Comparison of ENCODE assay signal across 7 cellular contexts in genomic region chr7:112383671-112384417, GRCh38.
DNase-seq lines count a peak whose midpoint lies in the region; ATAC-seq and TF ChIP-seq lines count a peak whose summit lies in the region.

No MANE protein-coding gene starts in this region.

- H3K4me1 ChIP-seq in RWPE2 (ENCODE audit: insufficient read depth, poor library complexity, severe bottlenecking) (no peaks in the 10 kb centered on the region), mucosa of descending colon (ENCODE audit: low read depth) (no peaks in the 10 kb centered on the region)

- DNase-seq in RWPE2 (ENCODE audit: low spot score) (no peak), lung microvascular endothelial cell (ENCODE audit: low read depth in 2 of 2) (peak; percentile 13 to 40), activated T-cell treated with anti-CD3 and anti-CD28 coated beads for 4 hours (no peak), mucosa of descending colon (no peak)

- H3K4me3 ChIP-seq in RWPE2 (ENCODE audit: severe bottlenecking): no peak overlapping the region
- no peak overlapping the region for H3K4me3 ChIP-seq in mucosa of descending colon

- ATAC-seq in GM18502 (IDR thresholded peaks at IDR 0.05; ENCODE audit: poor library complexity, unreplicated experiment): peak; percentile 80
- peak; percentile 51 for ATAC-seq in HG02623 (IDR thresholded peaks at IDR 0.05; ENCODE audit: unreplicated experiment)
- ATAC-seq in RWPE2 (ENCODE audit: low read depth): no peak
- no peak for ATAC-seq in GM21528 (IDR thresholded peaks at IDR 0.05; ENCODE audit: low FRiP score, unreplicated experiment)
- ATAC-seq in mucosa of descending colon: no peak

- no peaks in the 10 kb centered on the region for H3K9me3 ChIP-seq in RWPE2 (ENCODE audit: severe bottlenecking)
- no peaks in the 10 kb centered on the region for H3K9me3 ChIP-seq in mucosa of descending colon

- TF ChIP-seq CTCF in RWPE2 (IDR thresholded peaks at IDR 0.05; ENCODE audit: poor library complexity, severe bottlenecking) (peak; percentile 9), mucosa of descending colon (IDR thresholded peaks at IDR 0.05) (no peak)

- intact Hi-C loops in mucosa of descending colon (cut with DNase I, micrococcal nuclease): no loop called here

- H3K27me3 ChIP-seq in RWPE2 (ENCODE audit: insufficient read depth, poor library complexity, severe bottlenecking): no peaks in the 10 kb centered on the region

- H3K36me3 ChIP-seq in RWPE2 (ENCODE audit: low read depth): no peaks in the 10 kb centered on the region
- no peaks in the 10 kb centered on the region for H3K36me3 ChIP-seq in mucosa of descending colon (ENCODE audit: low read depth)

- H3K27ac ChIP-seq in RWPE2 (ENCODE audit: poor library complexity, severe bottlenecking): no peak overlapping the region

Comparison
In these comparisons a context has a peak if more than half of its experiments do, and no peak if none do; other contexts are left out.
1. ATAC-seq: peak in GM18502 (single experiment) and HG02623 (single experiment); none in RWPE2 (single experiment), GM21528 (single experiment) and mucosa of descending colon (single experiment).
2. DNase-seq: peak in lung microvascular endothelial cell (2 of 2); none in RWPE2 (single experiment), activated T-cell treated with anti-CD3 and anti-CD28 coated beads for 4 hours (single experiment) and mucosa of descending colon (0 of 3).